ENCODE assay signal across 20 cellular contexts in the genomic region with DNA sequence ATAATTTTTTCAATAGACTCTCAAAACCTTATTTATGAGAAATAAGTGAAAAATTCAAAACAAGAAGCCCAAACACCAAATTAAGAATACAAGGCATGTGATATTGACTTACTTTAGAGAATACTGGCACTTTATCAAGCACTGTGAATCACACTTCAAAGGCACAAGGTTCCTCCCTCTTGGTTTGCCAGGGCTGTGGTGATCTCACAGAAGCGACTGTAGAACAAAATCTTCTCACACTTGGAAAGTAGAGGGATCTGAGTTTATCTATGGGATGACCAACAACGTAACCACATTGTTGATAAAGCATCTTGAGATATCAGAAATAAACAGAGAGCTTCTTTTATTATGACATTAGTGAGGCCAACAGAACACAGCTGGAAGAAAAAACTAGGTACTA.
DNase-seq lines count a peak whose midpoint lies in the region; ATAC-seq and TF ChIP-seq lines count a peak whose summit lies in the region.
"Had no signal": no experiment of that assay in that cellular context is flagged by ENCODE, and none has a peak within 500 bp of the region (broad histone marks: within the 10 kb centered on the region; RNA-seq: fewer than 3 reads in every experiment).

No MANE protein-coding gene starts in this region.

- ATAC-seq in PC-3 (peak; percentile 67), GM19395 (IDR thresholded peaks at IDR 0.05; ENCODE audit: unreplicated experiment) (no peak), GM18861 (IDR thresholded peaks at IDR 0.05; ENCODE audit: unreplicated experiment) (no peak), GM18867 (IDR thresholded peaks at IDR 0.05; ENCODE audit: unreplicated experiment) (no peak)
- ATAC-seq: Panc1 had no signal

- peaks cover 7% of the 10 kb centered on the region for H3K27me3 ChIP-seq in AG04450 (ENCODE audit: control insufficient read depth, insufficient read depth, low read length)
- no peaks in the 10 kb centered on the region for H3K27me3 ChIP-seq in PC-3 (ENCODE audit: low read length)

- intact Hi-C loops in PC-3 (cut with micrococcal nuclease), result no loop called here

- POLR2A ChIA-PET in AG04450 (lab: Yijun Ruan, JAX), result no interaction called here
- POLR2A ChIA-PET in PC-3 (lab: Charles Lee; ENCODE audit: unreplicated experiment), result interaction anchor here (0.6 kb wide), 1 partner anchor 44 kb away, joined by 16 read pairs; no protein-coding TSS in a partner anchor

- H4K20me1 ChIP-seq in PC-3 (ENCODE audit: low read length), result no peaks in the 10 kb centered on the region

- no peaks in the 10 kb centered on the region for H3K9me2 ChIP-seq in PC-3 (replicated peaks; ENCODE audit: low read length)

- H2AFZ ChIP-seq in PC-3 (ENCODE audit: low read length), result no peak overlapping the region

- H3K36me3 ChIP-seq in PC-3 (ENCODE audit: low read depth, low read length), result no peaks in the 10 kb centered on the region

- no peak overlapping the region for H3K27ac ChIP-seq in AG04450 (ENCODE audit: low read depth, low read length)
- no peak overlapping the region for H3K27ac ChIP-seq in PC-3 (ENCODE audit: low read length)
- H3K27ac ChIP-seq: dorsolateral prefrontal cortex had no signal

- BruUV-seq in PC-3 (replicated peaks; lab: Mats Ljungman, UMichigan), result no TSS peak

- H3F3A ChIP-seq in PC-3 (ENCODE audit: low read length, unreplicated experiment), result no peaks in the 10 kb centered on the region

- H3K4me3 ChIP-seq in AG04450 (ENCODE audit: low read depth, low read length) (no peak overlapping the region), PC-3 (ENCODE audit: low read length) (no peak overlapping the region)
- H3K4me3 ChIP-seq: dorsolateral prefrontal cortex had no signal

- no peaks in the 10 kb centered on the region for H3K79me2 ChIP-seq in PC-3 (ENCODE audit: low read length)

- H3K9me3 ChIP-seq in AG04450 (ENCODE audit: control insufficient read depth, insufficient read depth, low read length) (no peaks in the 10 kb centered on the region), PC-3 (ENCODE audit: low read length) (no peaks in the 10 kb centered on the region)

- TF ChIP-seq CTCF in AG04450 (IDR thresholded peaks at IDR 0.05; ENCODE audit: low read depth, low read length) (no peak), PC-3 (conservative IDR thresholded peaks at IDR 0.05; ENCODE audit: low read depth, low read length) (no peak)

- H3K9ac ChIP-seq in PC-3 (ENCODE audit: low read length), result no peak overlapping the region

- peaks cover 6% of the 10 kb centered on the region; the same call in 1 of the 2 replicates for H3K4me1 ChIP-seq in PC-3 (ENCODE audit: insufficient read depth, low read length)

- CTCF ChIA-PET in AG04450 (lab: Charles Lee) (no interaction called here), PC-3 (lab: Charles Lee) (no interaction called here)

- DNase-seq in AG04450 (ENCODE audit: low read depth, low spot score), result peak; percentile 4
- DNase-seq in PC-3, result peak; percentile 59
- DNase-seq in dermis blood vessel endothelial cell, result peak; percentile 60
- peak; percentile 22 for DNase-seq in kidney tubule cell (ENCODE audit: low spot score)
- DNase-seq in activated T-cell treated with anti-CD3 and anti-CD28 coated beads, Interleukin-2, amount 50 U/mL, for 1 hour, result no peak
- DNase-seq: activated B cell treated with CpG ODN at 0.5 μM for 24 hours; activated effector memory CD4-positive, alpha-beta T cell treated with Interleukin-2 at 50 U/mL for 16 hours; aorta; CD4-positive, alpha-beta T cell; DMS79; dorsolateral prefrontal cortex; midbrain; NCI-H187; NCI-H526 treated with DMSO at 0.1 percent for 48 hours; nucleus accumbens; stimulated activated CD4-positive, alpha-beta T cell treated with anti-CD3 and anti-CD28 coated beads, Interleukin-4, amount 100 ng/mL, for 4 hours had no signal

- no peak overlapping the region for H3K4me2 ChIP-seq in PC-3 (ENCODE audit: low read length)
